10 cellular contexts compared by ENCODE assay signal in the genomic region with DNA sequence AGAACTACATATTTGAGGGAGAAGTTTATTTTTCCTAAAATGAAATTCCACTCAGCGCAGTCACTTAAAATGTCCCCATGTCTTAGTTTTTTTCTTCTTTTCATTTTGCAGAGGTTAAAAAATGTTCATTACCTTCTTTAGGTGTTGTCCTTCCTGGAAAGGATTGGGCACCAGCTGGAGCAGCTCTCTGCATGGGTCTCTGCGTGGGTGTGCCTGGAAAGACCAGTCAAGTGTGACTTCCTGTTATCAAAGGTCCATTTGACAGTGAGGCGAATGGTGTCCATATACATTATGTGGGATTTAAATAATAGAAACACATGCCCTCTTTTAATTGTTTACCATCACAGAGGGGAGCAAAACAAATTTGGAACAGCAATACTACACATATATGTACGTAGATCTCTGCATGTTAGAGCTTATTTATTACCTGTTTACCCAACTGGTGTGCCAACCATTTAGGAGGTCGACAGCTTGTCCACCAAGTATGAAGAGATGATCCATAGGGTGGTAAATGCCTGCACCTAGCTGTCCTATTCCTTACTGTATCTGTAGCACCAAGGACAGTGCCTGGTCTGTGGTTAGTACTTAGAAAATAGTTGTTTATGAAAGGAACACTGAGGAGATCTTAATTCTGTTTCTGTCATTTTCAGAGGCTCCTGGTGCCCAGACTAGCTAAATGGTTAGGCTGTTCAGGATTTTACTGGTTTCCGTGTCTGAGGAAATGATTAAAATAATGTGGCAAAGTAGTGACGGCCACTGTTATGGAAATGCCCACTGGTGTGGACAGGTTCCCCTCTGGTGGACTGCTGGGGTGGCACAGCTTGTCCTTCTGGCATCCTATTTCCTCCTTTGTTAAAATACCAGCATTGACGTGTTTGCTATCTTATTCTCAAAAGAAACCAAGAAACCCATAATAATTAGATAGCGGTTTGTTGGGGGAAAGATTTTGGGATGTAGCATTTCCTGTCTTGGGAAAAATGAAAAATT.
DNase-seq lines count a peak whose midpoint lies in the region; ATAC-seq and TF ChIP-seq lines count a peak whose summit lies in the region.
"Had no signal": no experiment of that assay in that cellular context is flagged by ENCODE, and none has a peak within 500 bp of the region (broad histone marks: within the 10 kb centered on the region; RNA-seq: fewer than 3 reads in every experiment).

No MANE protein-coding gene starts in this region.

- H3K27me3 ChIP-seq in Karpas-422 (ENCODE audit: low read length) (no peaks in the 10 kb centered on the region), left lung (no peaks in the 10 kb centered on the region)

- peak; percentile 48 for ATAC-seq in WTC11
- peak; percentile 36 for ATAC-seq in left lung
- ATAC-seq in HG03354 (IDR thresholded peaks at IDR 0.05; ENCODE audit: poor library complexity, severe bottlenecking, unreplicated experiment): no peak
- ATAC-seq in GM19397 (IDR thresholded peaks at IDR 0.05; ENCODE audit: unreplicated experiment): no peak
- ATAC-seq: naive thymus-derived CD8-positive, alpha-beta T cell had no signal

- BruUV-seq in Calu3 (replicated peaks; lab: Mats Ljungman, UMichigan): no TSS peak

- DNase-seq in Calu3 (peak; percentile 21), Karpas-422 (peak; percentile 52), WTC11 (ENCODE audit: low spot score) (no peak), left lung (peak in 1 of 2 donors; percentile 25), NCI-H2227 treated with DMSO at 0.1 percent for 48 hours (lab: John Stamatoyannopoulos, UW) (no peak), LoVo (ENCODE audit: low spot score) (no peak)
- DNase-seq: activated naive CD8-positive, alpha-beta T cell treated with anti-CD3 and anti-CD28 coated beads, Interleukin-2, amount 10 ng/mL, durations not matched to agents 7 days and 5 days; naive thymus-derived CD8-positive, alpha-beta T cell had no signal

- H3K4me1 Mint-ChIP-seq in Calu3 (ENCODE audit: low read depth, unreplicated experiment) (no peaks in the 10 kb centered on the region), WTC11 (no peaks in the 10 kb centered on the region)
- H3K4me1 Mint-ChIP-seq: activated naive CD8-positive, alpha-beta T cell treated with anti-CD3 and anti-CD28 coated beads, Interleukin-2, amount 10 ng/mL, durations not matched to agents 7 days and 5 days; naive thymus-derived CD8-positive, alpha-beta T cell had no signal

- H4K20me1 ChIP-seq in Karpas-422 (ENCODE audit: insufficient read depth, low read depth, low read length): no peaks in the 10 kb centered on the region

- H3K79me2 ChIP-seq in Karpas-422 (ENCODE audit: low read length): no peaks in the 10 kb centered on the region

- H3K4me3 ChIP-seq in Karpas-422 (ENCODE audit: low read length) (no peak overlapping the region), left lung (no peak overlapping the region)

- H3K9me3 ChIP-seq in Karpas-422 (ENCODE audit: low read length) (no peaks in the 10 kb centered on the region), left lung (no peaks in the 10 kb centered on the region)

- no peak overlapping the region for H2AFZ ChIP-seq in Karpas-422 (ENCODE audit: low read length)

- H3K36me3 Mint-ChIP-seq in Calu3 (ENCODE audit: insufficient read depth, unreplicated experiment) (no peaks in the 10 kb centered on the region), WTC11 (no peaks in the 10 kb centered on the region)
- H3K36me3 Mint-ChIP-seq: naive thymus-derived CD8-positive, alpha-beta T cell had no signal

- no peak overlapping the region for H3K27ac Mint-ChIP-seq in Calu3 (ENCODE audit: unreplicated experiment)
- no peak overlapping the region for H3K27ac Mint-ChIP-seq in WTC11
- H3K27ac Mint-ChIP-seq: activated naive CD8-positive, alpha-beta T cell treated with anti-CD3 and anti-CD28 coated beads, Interleukin-2, amount 10 ng/mL, durations not matched to agents 7 days and 5 days; naive thymus-derived CD8-positive, alpha-beta T cell had no signal

- TF ChIP-seq CTCF in Calu3 (IDR thresholded peaks at IDR 0.05; ENCODE audit: unreplicated experiment) (no peak), WTC11 (IDR thresholded peaks at IDR 0.05) (no peak), left lung (IDR thresholded peaks at IDR 0.05) (no peak)

- H3K4me3 Mint-ChIP-seq in Calu3 (ENCODE audit: low read depth, unreplicated experiment): no peak overlapping the region
- no peak overlapping the region for H3K4me3 Mint-ChIP-seq in WTC11
- H3K4me3 Mint-ChIP-seq: activated naive CD8-positive, alpha-beta T cell treated with anti-CD3 and anti-CD28 coated beads, Interleukin-2, amount 10 ng/mL, durations not matched to agents 7 days and 5 days; naive thymus-derived CD8-positive, alpha-beta T cell had no signal

- H3K9me3 Mint-ChIP-seq in Calu3 (ENCODE audit: low read depth, unreplicated experiment): no peaks in the 10 kb centered on the region
- H3K9me3 Mint-ChIP-seq in WTC11: no peaks in the 10 kb centered on the region
- H3K9me3 Mint-ChIP-seq: activated naive CD8-positive, alpha-beta T cell treated with anti-CD3 and anti-CD28 coated beads, Interleukin-2, amount 10 ng/mL, durations not matched to agents 7 days and 5 days; naive thymus-derived CD8-positive, alpha-beta T cell had no signal

- H3K27ac ChIP-seq in Karpas-422 (ENCODE audit: low read length): no peak overlapping the region
- H3K27ac ChIP-seq in left lung: no peak overlapping the region

- CTCF ChIA-PET in Calu3 (lab: Charles Lee) (interaction anchor here (0.6 to 1.0 kb wide), 3 partner anchors 10 to 54 kb away, joined by 3 read pairs; no protein-coding TSS in a partner anchor), WTC11 (lab: Charles Lee) (interaction anchor here (0.6 to 1.9 kb wide), 4 partner anchors 55 to 497 kb away, joined by 3 to 6 read pairs (median 4); no protein-coding TSS in a partner anchor)

- POLR2A ChIA-PET in WTC11 (lab: Charles Lee): interaction anchor here (0.6 kb wide), 1 partner anchor 470 kb away, joined by 3 read pairs; no protein-coding TSS in a partner anchor

- H3K27me3 Mint-ChIP-seq in Calu3 (ENCODE audit: unreplicated experiment): peaks cover 55% of the 10 kb centered on the region
- H3K27me3 Mint-ChIP-seq in WTC11 (ENCODE audit: low read depth): no peaks in the 10 kb centered on the region

- H3K9me2 ChIP-seq in Karpas-422 (replicated peaks; ENCODE audit: insufficient read depth, low read length): no peaks in the 10 kb centered on the region

- H3K4me1 ChIP-seq in Karpas-422 (ENCODE audit: low read length): no peaks in the 10 kb centered on the region
- no peaks in the 10 kb centered on the region for H3K4me1 ChIP-seq in left lung

- no peak overlapping the region for H3K4me2 ChIP-seq in Karpas-422 (ENCODE audit: low read depth, low read length, poor library complexity, severe bottlenecking)

- H3K9ac ChIP-seq in Karpas-422 (ENCODE audit: low read length): no peak overlapping the region

- intact Hi-C loops in Calu3 (cut with micrococcal nuclease; ENCODE audit: unreplicated experiment): no loop called here
- intact Hi-C loops in left lung (cut with DNase I): no loop called here

- H3K36me3 ChIP-seq in Karpas-422 (ENCODE audit: insufficient read depth, low read length): no peaks in the 10 kb centered on the region
- H3K36me3 ChIP-seq in left lung: no peaks in the 10 kb centered on the region

TF ChIP-seq in WTC11, 78 proteins besides CTCF, POLR2A, EP300 and RAD21 (continues in another document):
- TF ChIP-seq OVOL2 (CRISPR knock-in tag; IDR thresholded peaks at IDR 0.05; ENCODE audit: borderline replicate concordance): no peak
- TF ChIP-seq, protein P1, sequence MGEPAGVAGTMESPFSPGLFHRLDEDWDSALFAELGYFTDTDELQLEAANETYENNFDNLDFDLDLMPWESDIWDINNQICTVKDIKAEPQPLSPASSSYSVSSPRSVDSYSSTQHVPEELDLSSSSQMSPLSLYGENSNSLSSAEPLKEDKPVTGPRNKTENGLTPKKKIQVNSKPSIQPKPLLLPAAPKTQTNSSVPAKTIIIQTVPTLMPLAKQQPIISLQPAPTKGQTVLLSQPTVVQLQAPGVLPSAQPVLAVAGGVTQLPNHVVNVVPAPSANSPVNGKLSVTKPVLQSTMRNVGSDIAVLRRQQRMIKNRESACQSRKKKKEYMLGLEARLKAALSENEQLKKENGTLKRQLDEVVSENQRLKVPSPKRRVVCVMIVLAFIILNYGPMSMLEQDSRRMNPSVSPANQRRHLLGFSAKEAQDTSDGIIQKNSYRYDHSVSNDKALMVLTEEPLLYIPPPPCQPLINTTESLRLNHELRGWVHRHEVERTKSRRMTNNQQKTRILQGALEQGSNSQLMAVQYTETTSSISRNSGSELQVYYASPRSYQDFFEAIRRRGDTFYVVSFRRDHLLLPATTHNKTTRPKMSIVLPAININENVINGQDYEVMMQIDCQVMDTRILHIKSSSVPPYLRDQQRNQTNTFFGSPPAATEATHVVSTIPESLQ (CRISPR knock-in tag; IDR thresholded peaks at IDR 0.05): no peak
- TF ChIP-seq, protein P2, sequence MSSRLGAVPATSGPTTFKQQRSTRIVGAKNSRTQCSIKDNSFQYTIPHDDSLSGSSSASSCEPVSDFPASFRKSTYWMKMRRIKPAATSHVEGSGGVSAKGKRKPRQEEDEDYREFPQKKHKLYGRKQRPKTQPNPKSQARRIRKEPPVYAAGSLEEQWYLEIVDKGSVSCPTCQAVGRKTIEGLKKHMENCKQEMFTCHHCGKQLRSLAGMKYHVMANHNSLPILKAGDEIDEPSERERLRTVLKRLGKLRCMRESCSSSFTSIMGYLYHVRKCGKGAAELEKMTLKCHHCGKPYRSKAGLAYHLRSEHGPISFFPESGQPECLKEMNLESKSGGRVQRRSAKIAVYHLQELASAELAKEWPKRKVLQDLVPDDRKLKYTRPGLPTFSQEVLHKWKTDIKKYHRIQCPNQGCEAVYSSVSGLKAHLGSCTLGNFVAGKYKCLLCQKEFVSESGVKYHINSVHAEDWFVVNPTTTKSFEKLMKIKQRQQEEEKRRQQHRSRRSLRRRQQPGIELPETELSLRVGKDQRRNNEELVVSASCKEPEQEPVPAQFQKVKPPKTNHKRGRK (CRISPR knock-in tag; IDR thresholded peaks at IDR 0.05; ENCODE audit: borderline replicate concordance): no peak
- no peak for TF ChIP-seq GRHL2 (CRISPR knock-in tag; IDR thresholded peaks at IDR 0.05; ENCODE audit: insufficient replicate concordance, severe bottlenecking)
- TF ChIP-seq TEAD4 (CRISPR knock-in tag; IDR thresholded peaks at IDR 0.05): no peak
- no peak for TF ChIP-seq ZNF671 (CRISPR knock-in tag; IDR thresholded peaks at IDR 0.05)
- TF ChIP-seq FOXK1 (CRISPR knock-in tag; IDR thresholded peaks at IDR 0.05): no peak

Comparison
In these comparisons a context has a peak if more than half of its experiments do, and no peak if none do; other contexts are left out.
1. DNase-seq: peak in Calu3 (single experiment) and Karpas-422 (single experiment); none in WTC11 (single experiment), NCI-H2227 treated with DMSO at 0.1 percent for 48 hours (single experiment) and LoVo (single experiment).
2. ATAC-seq: peak in WTC11 (single experiment) and left lung (single experiment); none in HG03354 (single experiment) and GM19397 (single experiment).